Comparison of ENCODE assay signal across 1 cellular context in the genomic region with DNA sequence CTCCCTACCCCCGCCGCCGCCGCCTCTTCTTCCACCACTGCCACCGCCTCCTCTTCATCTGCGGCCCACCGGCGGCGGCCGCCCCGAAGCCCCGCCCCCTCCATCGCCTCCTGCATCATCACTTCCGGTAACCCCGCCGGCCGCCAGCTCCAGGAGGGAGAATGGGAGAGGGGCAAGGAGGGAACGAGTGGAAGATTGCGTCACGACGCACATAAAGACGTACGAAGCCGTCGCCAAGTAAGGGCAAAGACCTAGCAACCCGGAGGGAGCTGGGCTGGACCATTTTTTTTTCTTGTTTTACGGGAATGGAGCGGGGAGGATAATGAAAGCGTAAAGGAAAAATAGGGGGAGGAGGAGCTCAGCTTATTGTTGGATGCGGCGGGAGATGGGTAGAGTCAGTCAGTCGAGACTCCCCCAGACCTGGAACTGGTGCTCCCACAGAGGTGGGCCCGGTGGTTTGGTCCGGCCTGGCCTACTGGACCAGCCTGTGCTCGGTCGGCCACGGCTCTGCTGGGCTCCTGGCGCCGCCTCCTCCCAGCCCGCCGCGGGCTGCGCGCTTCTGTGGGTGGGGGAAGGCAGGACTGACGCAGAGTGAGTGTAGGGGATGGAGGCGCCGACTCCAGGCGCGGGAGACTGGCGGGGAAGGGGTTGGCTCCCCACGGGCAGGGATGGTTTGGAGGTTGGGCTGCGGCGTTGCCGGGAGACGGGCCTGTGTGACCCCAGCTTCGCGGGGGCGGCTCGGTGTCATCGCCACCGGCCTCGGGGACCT.
TF ChIP-seq lines count a peak whose summit lies in the region.

A gene with protein sequence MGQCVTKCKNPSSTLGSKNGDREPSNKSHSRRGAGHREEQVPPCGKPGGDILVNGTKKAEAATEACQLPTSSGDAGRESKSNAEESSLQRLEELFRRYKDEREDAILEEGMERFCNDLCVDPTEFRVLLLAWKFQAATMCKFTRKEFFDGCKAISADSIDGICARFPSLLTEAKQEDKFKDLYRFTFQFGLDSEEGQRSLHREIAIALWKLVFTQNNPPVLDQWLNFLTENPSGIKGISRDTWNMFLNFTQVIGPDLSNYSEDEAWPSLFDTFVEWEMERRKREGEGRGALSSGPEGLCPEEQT (minus strand): TSS at position 60 of the 769 bp plus-strand sequence. CDS start 37,820 bp downstream, outside the sequence.
A gene with protein sequence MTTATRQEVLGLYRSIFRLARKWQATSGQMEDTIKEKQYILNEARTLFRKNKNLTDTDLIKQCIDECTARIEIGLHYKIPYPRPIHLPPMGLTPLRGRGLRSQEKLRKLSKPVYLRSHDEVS (plus strand): TSS at position 473 of the 769 bp plus-strand sequence. CDS start 14,785 bp downstream, outside the sequence.

TF ChIP-seq in K562, 482 proteins besides CTCF, POLR2A, EP300 and RAD21 (continued from another document and continues in another):
- TF ChIP-seq, protein P1, sequence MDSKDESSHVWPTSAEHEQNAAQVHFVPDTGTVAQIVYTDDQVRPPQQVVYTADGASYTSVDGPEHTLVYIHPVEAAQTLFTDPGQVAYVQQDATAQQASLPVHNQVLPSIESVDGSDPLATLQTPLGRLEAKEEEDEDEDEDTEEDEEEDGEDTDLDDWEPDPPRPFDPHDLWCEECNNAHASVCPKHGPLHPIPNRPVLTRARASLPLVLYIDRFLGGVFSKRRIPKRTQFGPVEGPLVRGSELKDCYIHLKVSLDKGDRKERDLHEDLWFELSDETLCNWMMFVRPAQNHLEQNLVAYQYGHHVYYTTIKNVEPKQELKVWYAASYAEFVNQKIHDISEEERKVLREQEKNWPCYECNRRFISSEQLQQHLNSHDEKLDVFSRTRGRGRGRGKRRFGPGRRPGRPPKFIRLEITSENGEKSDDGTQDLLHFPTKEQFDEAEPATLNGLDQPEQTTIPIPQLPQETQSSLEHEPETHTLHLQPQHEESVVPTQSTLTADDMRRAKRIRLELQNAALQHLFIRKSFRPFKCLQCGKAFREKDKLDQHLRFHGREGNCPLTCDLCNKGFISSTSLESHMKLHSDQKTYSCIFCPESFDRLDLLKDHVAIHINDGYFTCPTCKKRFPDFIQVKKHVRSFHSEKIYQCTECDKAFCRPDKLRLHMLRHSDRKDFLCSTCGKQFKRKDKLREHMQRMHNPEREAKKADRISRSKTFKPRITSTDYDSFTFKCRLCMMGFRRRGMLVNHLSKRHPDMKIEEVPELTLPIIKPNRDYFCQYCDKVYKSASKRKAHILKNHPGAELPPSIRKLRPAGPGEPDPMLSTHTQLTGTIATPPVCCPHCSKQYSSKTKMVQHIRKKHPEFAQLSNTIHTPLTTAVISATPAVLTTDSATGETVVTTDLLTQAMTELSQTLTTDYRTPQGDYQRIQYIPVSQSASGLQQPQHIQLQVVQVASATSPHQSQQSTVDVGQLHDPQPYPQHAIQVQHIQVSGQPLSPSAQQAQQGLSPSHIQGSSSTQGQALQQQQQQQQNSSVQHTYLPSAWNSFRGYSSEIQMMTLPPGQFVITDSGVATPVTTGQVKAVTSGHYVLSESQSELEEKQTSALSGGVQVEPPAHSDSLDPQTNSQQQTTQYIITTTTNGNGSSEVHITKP (IDR thresholded peaks at IDR 0.05; ENCODE audit: partially characterized antibody): peak; percentile 100
- TF ChIP-seq, protein P2, sequence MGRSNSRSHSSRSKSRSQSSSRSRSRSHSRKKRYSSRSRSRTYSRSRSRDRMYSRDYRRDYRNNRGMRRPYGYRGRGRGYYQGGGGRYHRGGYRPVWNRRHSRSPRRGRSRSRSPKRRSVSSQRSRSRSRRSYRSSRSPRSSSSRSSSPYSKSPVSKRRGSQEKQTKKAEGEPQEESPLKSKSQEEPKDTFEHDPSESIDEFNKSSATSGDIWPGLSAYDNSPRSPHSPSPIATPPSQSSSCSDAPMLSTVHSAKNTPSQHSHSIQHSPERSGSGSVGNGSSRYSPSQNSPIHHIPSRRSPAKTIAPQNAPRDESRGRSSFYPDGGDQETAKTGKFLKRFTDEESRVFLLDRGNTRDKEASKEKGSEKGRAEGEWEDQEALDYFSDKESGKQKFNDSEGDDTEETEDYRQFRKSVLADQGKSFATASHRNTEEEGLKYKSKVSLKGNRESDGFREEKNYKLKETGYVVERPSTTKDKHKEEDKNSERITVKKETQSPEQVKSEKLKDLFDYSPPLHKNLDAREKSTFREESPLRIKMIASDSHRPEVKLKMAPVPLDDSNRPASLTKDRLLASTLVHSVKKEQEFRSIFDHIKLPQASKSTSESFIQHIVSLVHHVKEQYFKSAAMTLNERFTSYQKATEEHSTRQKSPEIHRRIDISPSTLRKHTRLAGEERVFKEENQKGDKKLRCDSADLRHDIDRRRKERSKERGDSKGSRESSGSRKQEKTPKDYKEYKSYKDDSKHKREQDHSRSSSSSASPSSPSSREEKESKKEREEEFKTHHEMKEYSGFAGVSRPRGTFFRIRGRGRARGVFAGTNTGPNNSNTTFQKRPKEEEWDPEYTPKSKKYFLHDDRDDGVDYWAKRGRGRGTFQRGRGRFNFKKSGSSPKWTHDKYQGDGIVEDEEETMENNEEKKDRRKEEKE (IDR thresholded peaks at IDR 0.05; ENCODE audit: borderline replicate concordance in 1 of 2, control insufficient read depth in 1 of 2, low read depth in 2 of 2, low read length in 1 of 2): peak in 1 of 2 experiments; percentile 94; a peak in 2 of 4 replicates
- TF ChIP-seq SMAD4 (CRISPR knock-in tag; conservative IDR thresholded peaks at IDR 0.05) (peak; percentile 41; the same call in 1 of the 2 replicates), ARID1B (IDR thresholded peaks at IDR 0.05) (peak; percentile 22; the same call in 1 of the 2 replicates), NBN (IDR thresholded peaks at IDR 0.05; ENCODE audit: low read depth) (peak; percentile 78), SAP30 (IDR thresholded peaks at IDR 0.05; ENCODE audit: borderline replicate concordance, insufficient read depth, low read depth, low read length, poor library complexity, severe bottlenecking) (no peak), CSDE1 (IDR thresholded peaks at IDR 0.05) (peak in 1 of 2 experiments; percentile 54; a peak in 1 of 4 replicates), ELF1 (tag; IDR thresholded peaks at IDR 0.05) (peak; percentile 82), POLR3G (IDR thresholded peaks at IDR 0.05; ENCODE audit: extremely low read depth, insufficient read length, insufficient replicate concordance) (no peak), SAFB (IDR thresholded peaks at IDR 0.05; ENCODE audit: borderline replicate concordance, low read depth, low read length) (no peak), TARDBP (IDR thresholded peaks at IDR 0.05) (no peak; the same call in 1 of the 2 replicates), E2F3 (CRISPR knock-in tag; IDR thresholded peaks at IDR 0.05) (no peak), ZBTB7A (IDR thresholded peaks at IDR 0.05; ENCODE audit: borderline replicate concordance, control insufficient read depth, low read depth, low read length) (peak; percentile 28; the same call in 1 of the 2 replicates), TRIM24 (IDR thresholded peaks at IDR 0.05) (peak in 1 of 2 experiments; percentile 14; a peak in 1 of 4 replicates), ZNF696 (CRISPR knock-in tag; conservative IDR thresholded peaks at IDR 0.05) (no peak), PYGO2 (tag; IDR thresholded peaks at IDR 0.05) (no peak)
- TF ChIP-seq, protein P3, sequence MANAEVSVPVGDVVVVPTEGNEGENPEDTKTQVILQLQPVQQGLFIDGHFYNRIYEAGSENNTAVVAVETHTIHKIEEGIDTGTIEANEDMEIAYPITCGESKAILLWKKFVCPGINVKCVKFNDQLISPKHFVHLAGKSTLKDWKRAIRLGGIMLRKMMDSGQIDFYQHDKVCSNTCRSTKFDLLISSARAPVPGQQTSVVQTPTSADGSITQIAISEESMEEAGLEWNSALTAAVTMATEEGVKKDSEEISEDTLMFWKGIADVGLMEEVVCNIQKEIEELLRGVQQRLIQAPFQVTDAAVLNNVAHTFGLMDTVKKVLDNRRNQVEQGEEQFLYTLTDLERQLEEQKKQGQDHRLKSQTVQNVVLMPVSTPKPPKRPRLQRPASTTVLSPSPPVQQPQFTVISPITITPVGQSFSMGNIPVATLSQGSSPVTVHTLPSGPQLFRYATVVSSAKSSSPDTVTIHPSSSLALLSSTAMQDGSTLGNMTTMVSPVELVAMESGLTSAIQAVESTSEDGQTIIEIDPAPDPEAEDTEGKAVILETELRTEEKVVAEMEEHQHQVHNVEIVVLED (CRISPR knock-in tag; IDR thresholded peaks at IDR 0.05): peak; percentile 97
- TF ChIP-seq, protein P4, sequence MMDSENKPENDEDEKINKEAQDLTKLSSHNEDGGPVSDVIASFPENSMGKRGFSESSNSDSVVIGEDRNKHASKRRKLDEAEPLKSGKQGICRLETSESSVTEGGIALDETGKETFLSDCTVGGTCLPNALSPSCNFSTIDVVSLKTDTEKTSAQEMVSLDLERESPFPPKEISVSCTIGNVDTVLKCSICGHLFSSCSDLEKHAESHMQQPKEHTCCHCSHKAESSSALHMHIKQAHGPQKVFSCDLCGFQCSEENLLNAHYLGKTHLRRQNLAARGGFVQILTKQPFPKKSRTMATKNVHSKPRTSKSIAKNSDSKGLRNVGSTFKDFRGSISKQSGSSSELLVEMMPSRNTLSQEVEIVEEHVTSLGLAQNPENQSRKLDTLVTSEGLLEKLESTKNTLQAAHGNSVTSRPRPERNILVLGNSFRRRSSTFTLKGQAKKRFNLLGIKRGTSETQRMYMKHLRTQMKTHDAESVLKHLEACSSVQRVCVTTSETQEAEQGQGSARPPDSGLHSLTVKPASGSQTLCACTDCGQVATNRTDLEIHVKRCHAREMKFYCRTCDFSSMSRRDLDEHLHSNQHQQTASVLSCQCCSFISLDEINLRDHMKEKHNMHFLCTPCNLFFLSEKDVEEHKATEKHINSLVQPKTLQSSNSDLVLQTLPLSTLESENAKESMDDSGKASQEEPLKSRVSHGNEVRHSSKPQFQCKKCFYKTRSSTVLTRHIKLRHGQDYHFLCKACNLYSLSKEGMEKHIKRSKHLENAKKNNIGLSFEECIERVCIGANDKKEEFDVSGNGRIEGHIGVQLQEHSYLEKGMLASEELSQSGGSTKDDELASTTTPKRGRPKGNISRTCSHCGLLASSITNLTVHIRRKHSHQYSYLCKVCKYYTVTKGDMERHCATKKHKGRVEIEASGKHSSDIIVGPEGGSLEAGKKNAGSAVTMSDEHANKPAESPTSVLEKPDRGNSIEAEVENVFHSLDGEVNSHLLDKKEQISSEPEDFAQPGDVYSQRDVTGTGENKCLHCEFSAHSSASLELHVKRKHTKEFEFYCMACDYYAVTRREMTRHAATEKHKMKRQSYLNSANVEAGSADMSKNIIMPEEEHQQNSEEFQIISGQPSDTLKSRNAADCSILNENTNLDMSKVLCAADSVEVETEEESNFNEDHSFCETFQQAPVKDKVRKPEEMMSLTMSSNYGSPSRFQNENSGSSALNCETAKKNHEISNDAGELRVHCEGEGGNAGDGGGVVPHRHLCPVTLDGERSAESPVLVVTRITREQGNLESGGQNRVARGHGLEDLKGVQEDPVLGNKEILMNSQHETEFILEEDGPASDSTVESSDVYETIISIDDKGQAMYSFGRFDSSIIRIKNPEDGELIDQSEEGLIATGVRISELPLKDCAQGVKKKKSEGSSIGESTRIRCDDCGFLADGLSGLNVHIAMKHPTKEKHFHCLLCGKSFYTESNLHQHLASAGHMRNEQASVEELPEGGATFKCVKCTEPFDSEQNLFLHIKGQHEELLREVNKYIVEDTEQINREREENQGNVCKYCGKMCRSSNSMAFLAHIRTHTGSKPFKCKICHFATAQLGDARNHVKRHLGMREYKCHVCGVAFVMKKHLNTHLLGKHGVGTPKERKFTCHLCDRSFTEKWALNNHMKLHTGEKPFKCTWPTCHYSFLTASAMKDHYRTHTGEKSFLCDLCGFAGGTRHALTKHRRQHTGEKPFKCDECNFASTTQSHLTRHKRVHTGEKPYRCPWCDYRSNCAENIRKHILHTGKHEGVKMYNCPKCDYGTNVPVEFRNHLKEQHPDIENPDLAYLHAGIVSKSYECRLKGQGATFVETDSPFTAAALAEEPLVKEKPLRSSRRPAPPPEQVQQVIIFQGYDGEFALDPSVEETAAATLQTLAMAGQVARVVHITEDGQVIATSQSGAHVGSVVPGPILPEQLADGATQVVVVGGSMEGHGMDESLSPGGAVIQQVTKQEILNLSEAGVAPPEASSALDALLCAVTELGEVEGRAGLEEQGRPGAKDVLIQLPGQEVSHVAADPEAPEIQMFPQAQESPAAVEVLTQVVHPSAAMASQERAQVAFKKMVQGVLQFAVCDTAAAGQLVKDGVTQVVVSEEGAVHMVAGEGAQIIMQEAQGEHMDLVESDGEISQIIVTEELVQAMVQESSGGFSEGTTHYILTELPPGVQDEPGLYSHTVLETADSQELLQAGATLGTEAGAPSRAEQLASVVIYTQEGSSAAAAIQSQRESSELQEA (IDR thresholded peaks at IDR 0.05; ENCODE audit: low read depth): peak; percentile 74; the same call in 1 of the 2 replicates
- TF ChIP-seq, protein P5, sequence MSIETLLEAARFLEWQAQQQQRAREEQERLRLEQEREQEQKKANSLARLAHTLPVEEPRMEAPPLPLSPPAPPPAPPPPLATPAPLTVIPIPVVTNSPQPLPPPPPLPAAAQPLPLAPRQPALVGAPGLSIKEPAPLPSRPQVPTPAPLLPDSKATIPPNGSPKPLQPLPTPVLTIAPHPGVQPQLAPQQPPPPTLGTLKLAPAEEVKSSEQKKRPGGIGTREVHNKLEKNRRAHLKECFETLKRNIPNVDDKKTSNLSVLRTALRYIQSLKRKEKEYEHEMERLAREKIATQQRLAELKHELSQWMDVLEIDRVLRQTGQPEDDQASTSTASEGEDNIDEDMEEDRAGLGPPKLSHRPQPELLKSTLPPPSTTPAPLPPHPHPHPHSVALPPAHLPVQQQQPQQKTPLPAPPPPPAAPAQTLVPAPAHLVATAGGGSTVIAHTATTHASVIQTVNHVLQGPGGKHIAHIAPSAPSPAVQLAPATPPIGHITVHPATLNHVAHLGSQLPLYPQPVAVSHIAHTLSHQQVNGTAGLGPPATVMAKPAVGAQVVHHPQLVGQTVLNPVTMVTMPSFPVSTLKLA (conservative IDR thresholded peaks at IDR 0.05): peak; percentile 6 to 70; a peak in 2 of 4 replicates
- TF ChIP-seq, protein P6, sequence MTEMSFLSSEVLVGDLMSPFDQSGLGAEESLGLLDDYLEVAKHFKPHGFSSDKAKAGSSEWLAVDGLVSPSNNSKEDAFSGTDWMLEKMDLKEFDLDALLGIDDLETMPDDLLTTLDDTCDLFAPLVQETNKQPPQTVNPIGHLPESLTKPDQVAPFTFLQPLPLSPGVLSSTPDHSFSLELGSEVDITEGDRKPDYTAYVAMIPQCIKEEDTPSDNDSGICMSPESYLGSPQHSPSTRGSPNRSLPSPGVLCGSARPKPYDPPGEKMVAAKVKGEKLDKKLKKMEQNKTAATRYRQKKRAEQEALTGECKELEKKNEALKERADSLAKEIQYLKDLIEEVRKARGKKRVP (CRISPR knock-in tag; IDR thresholded peaks at IDR 0.05): peak; percentile 66; the same call in 1 of the 2 replicates
